In the genomic region with DNA sequence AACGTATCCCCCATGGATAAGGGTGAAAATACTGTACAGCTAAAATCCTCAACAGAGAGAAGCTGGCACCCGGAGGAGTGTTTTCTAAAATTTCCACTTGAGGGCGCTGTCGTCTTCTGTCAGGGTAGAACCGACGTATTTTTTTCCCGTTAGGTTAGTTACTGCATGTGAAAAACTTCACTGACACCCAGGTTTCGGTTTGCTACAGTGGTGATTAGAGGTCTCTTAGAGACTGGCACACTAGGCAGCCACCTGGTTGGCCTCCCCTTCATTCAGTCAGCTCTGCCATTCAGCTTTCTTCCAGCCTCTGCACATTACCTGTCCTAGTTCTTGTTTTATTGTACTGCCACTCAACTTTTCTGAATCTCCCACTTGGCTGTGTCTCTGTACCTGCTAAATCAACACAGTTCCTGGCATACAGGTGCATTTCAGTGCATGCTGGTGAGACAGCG, we compare ENCODE assay signal across 9 cellular contexts. TPM values are rescaled to one million over a fixed set of nuclear protein-coding genes. Genes with fewer than 3 reads are reported as not detected.
DNase-seq lines count a peak whose midpoint lies in the region; ATAC-seq and TF ChIP-seq lines count a peak whose summit lies in the region.
"Had no signal": no experiment of that assay in that cellular context is flagged by ENCODE, and none has a peak within 500 bp of the region (broad histone marks: within the 10 kb centered on the region; RNA-seq: fewer than 3 reads in every experiment).

No MANE protein-coding gene starts in this region.

- TF ChIP-seq POLR2A in tibial nerve (IDR thresholded peaks at IDR 0.05): no peak

- H3K9me2 ChIP-seq in PC-9 (ENCODE audit: insufficient read depth): no peaks in the 10 kb centered on the region

- CTCF ChIA-PET in PC-9 (lab: Charles Lee): interaction anchor here (0.6 to 1.4 kb wide), 6 partner anchors 16 to 1444 kb away, joined by 3 to 6 read pairs (median 3); no protein-coding TSS in a partner anchor

- no peak overlapping the region for H2AFZ ChIP-seq in PC-9
- H2AFZ ChIP-seq in osteoblast (ENCODE audit: low read length): no peak overlapping the region

- no peak overlapping the region for H3K4me3 Mint-ChIP-seq in activated T-cell treated with anti-CD3 and anti-CD28 coated beads, Interleukin-2, amount 50 U/mL, for 4 hours

- 12 to 13% methylated on average over 9 of the region's 9 CpGs for WGBS in tibial nerve, 2 donors

- H4K20me1 ChIP-seq in PC-9 (ENCODE audit: insufficient read depth) (no peaks in the 10 kb centered on the region), osteoblast (ENCODE audit: insufficient read depth, low read length) (no peaks in the 10 kb centered on the region)

- intact Hi-C loops in PC-9 (cut with micrococcal nuclease; ENCODE audit: unreplicated experiment): loop anchor here (1.0 kb wide), 3 partner anchors 197 to 497 kb away; no protein-coding TSS in a partner anchor

- ATAC-seq in HG03442 (IDR thresholded peaks at IDR 0.05; ENCODE audit: unreplicated experiment): peak; percentile 53
- peak; percentile 71 to 80 for ATAC-seq in activated T-cell treated with anti-CD3 and anti-CD28 coated beads, Interleukin-2, amount 50 U/mL, for 4 hours

- TF ChIP-seq CTCF in PC-9 (conservative IDR thresholded peaks at IDR 0.05) (peak; percentile 86), osteoblast (IDR thresholded peaks at IDR 0.05; ENCODE audit: extremely low read depth, low read depth, low read length) (peak; percentile 82), tibial nerve (IDR thresholded peaks at IDR 0.05) (peak; percentile 51 to 65 (median 61))

- no peaks in the 10 kb centered on the region for H3K36me3 ChIP-seq in PC-9 (ENCODE audit: low read depth)
- no peaks in the 10 kb centered on the region for H3K36me3 ChIP-seq in osteoblast (ENCODE audit: insufficient read depth, low read length)
- no peaks in the 10 kb centered on the region for H3K36me3 ChIP-seq in tibial nerve

- no peaks in the 10 kb centered on the region for H3F3A ChIP-seq in PC-9 (ENCODE audit: insufficient read depth, low read depth)

- H3K9me3 Mint-ChIP-seq in activated T-cell treated with anti-CD3 and anti-CD28 coated beads, Interleukin-2, amount 50 U/mL, for 4 hours: no peaks in the 10 kb centered on the region

- H3K4me1 ChIP-seq in PC-9 (replicated peaks; ENCODE audit: insufficient read depth) (no peaks in the 10 kb centered on the region), osteoblast (ENCODE audit: insufficient read depth, low read length) (no peaks in the 10 kb centered on the region), tibial nerve (peaks cover 0 to 8% (median 0%) of the 10 kb centered on the region in 4 donors)

- H3K9me3 ChIP-seq in PC-9 (ENCODE audit: insufficient read depth, low read depth) (no peaks in the 10 kb centered on the region), osteoblast (ENCODE audit: low read depth, low read length) (no peaks in the 10 kb centered on the region), tibial nerve (no peaks in the 10 kb centered on the region)

- DNase-seq in NOMO-1 (lab: John Stamatoyannopoulos, UW; ENCODE audit: unreplicated experiment in 2 of 2) (peak; percentile 1 to 63), NOMO-1 treated with dmso at 0.1 percent for 144 hours (lab: John Stamatoyannopoulos, UW; ENCODE audit: unreplicated experiment) (no peak), PC-9 (peak; percentile 53 to 64), fibroblast of peridontal ligament (ENCODE audit: extremely low read depth) (peak; percentile 67), osteoblast (ENCODE audit: insufficient read length, low spot score, missing footprints) (no peak), tibial nerve (ENCODE audit: low spot score in 2 of 2) (peak in 1 of 2 donors; percentile 57)
- peak; percentile 58 for DNase-seq in activated T-cell treated with anti-CD3 and anti-CD28 coated beads, Interleukin-2, amount 50 U/mL, for 4 hours

- POLR2A ChIA-PET in PC-9 (lab: Charles Lee; ENCODE audit: unreplicated experiment): no interaction called here

- H3K4me2 ChIP-seq in PC-9 (peak overlapping the region; percentile 58), osteoblast (ENCODE audit: insufficient read depth, low read length) (peak overlapping the region; percentile 70)

- H3K27me3 Mint-ChIP-seq in activated T-cell treated with anti-CD3 and anti-CD28 coated beads, Interleukin-2, amount 50 U/mL, for 4 hours (ENCODE audit: low read depth): peaks cover 8% of the 10 kb centered on the region

- H3K27ac ChIP-seq in PC-9: no peak overlapping the region
- H3K27ac ChIP-seq in osteoblast (ENCODE audit: low read depth, low read length): no peak overlapping the region
- H3K27ac ChIP-seq in tibial nerve: no peak overlapping the region
- H3K27ac ChIP-seq: skin epidermis had no signal

- H3K27me3 ChIP-seq in PC-9 (ENCODE audit: insufficient read depth, low read depth) (0 out of 2 replicates have a peak, but pooled peaks cover 7% of the 10 kb centered on the region), osteoblast (ENCODE audit: insufficient read depth, low read length) (peaks cover 19% of the 10 kb centered on the region), tibial nerve (no peaks in the 10 kb centered on the region)

- H3K4me3 ChIP-seq in PC-9 (no peak overlapping the region), osteoblast (ENCODE audit: insufficient read depth, low read length) (no peak overlapping the region), tibial nerve (no peak overlapping the region)
- H3K4me3 ChIP-seq: skin epidermis had no signal

- no peaks in the 10 kb centered on the region for H3K36me3 Mint-ChIP-seq in activated T-cell treated with anti-CD3 and anti-CD28 coated beads, Interleukin-2, amount 50 U/mL, for 4 hours (ENCODE audit: insufficient read depth)

- H3K79me2 ChIP-seq in PC-9 (ENCODE audit: low read depth) (no peaks in the 10 kb centered on the region), osteoblast (ENCODE audit: insufficient read depth, low read length) (no peaks in the 10 kb centered on the region)

- no peak for TF ChIP-seq EP300 in tibial nerve (IDR thresholded peaks at IDR 0.05)

- H3K4me1 Mint-ChIP-seq in activated T-cell treated with anti-CD3 and anti-CD28 coated beads, Interleukin-2, amount 50 U/mL, for 4 hours (ENCODE audit: low read depth): peaks cover 8% of the 10 kb centered on the region

- no TSS peak for BruUV-seq in PC-9 (replicated peaks; lab: Mats Ljungman, UMichigan)

RNA-seq across cellular contexts. Expression of gene CCK, which starts 18.4 kb away (rescaled TPM):
- total RNA-seq in PC-9 (2021) (2.1 and 2.7 TPM in 2 replicates), osteoblast (not detected in 2 replicates), tibial nerve (not detected)
- total RNA-seq in activated T-cell treated with anti-CD3 and anti-CD28 coated beads, Interleukin-2, amount 50 U/mL, for 4 hours: not detected

Comparison
In these comparisons a context has a peak if more than half of its experiments do, and no peak if none do; other contexts are left out.
1. DNase-seq: peak in NOMO-1 (2 of 2), PC-9 (2 of 2), activated T-cell treated with anti-CD3 and anti-CD28 coated beads, Interleukin-2, amount 50 U/mL, for 4 hours (single experiment) and fibroblast of peridontal ligament (single experiment); none in NOMO-1 treated with dmso at 0.1 percent for 144 hours (single experiment) and osteoblast (single experiment).
2. Peak in every context shown above with its lines, with median percentiles within 50 percentile points of each other: CTCF ChIP-seq.